In genomic region chr16:21646721-21647561, GRCh38 we compare ENCODE assay signal across 8 cellular contexts. TPM values are rescaled to one million over a fixed set of nuclear protein-coding genes. Genes with fewer than 3 reads are reported as not detected.
DNase-seq lines count a peak whose midpoint lies in the region; ATAC-seq and TF ChIP-seq lines count a peak whose summit lies in the region.

No MANE protein-coding gene starts in this region.

- no peak overlapping the region for H3K4me3 Mint-ChIP-seq in nephron progenitor cell
- no peak overlapping the region for H3K4me3 Mint-ChIP-seq in HFFc6

- no peak overlapping the region for H3K4me3 ChIP-seq in MM.1S (ENCODE audit: low read length)

- H3K27ac ChIP-seq in MM.1S (ENCODE audit: low read length) = no peak overlapping the region

- ATAC-seq in GM19455 (IDR thresholded peaks at IDR 0.05; ENCODE audit: unreplicated experiment) (peak; percentile 84), HG03342 (IDR thresholded peaks at IDR 0.05; ENCODE audit: unreplicated experiment) (peak; percentile 84)

- H3K9me3 ChIP-seq in MM.1S (replicated peaks; ENCODE audit: insufficient read depth, low read length) = no peaks in the 10 kb centered on the region

- H2AFZ ChIP-seq in MM.1S (ENCODE audit: low read length) = no peak overlapping the region

- H3K9ac ChIP-seq in MM.1S (ENCODE audit: low read length) = no peak overlapping the region

- H3F3A ChIP-seq in MM.1S (ENCODE audit: insufficient read depth, low read length) = peaks cover 12% of the 10 kb centered on the region

- H3K4me1 Mint-ChIP-seq in nephron progenitor cell (peaks cover 9% of the 10 kb centered on the region), HFFc6 (ENCODE audit: low read depth) (peaks cover 19% of the 10 kb centered on the region)

- H3K36me3 Mint-ChIP-seq in nephron progenitor cell (ENCODE audit: low read depth) (peaks cover 8% of the 10 kb centered on the region), HFFc6 (ENCODE audit: low read depth) (no peaks in the 10 kb centered on the region; the same call in 1 of the 2 replicates)

- peaks cover 20% of the 10 kb centered on the region for H3K4me1 ChIP-seq in MM.1S (ENCODE audit: low read length)

- TF ChIP-seq CTCF in nephron progenitor cell (IDR thresholded peaks at IDR 0.05) = no peak
- no peak for TF ChIP-seq CTCF in HFFc6 (IDR thresholded peaks at IDR 0.05)
- no peak for TF ChIP-seq CTCF in MM.1S (IDR thresholded peaks at IDR 0.05; ENCODE audit: low read length)

- H3K36me3 ChIP-seq in MM.1S (replicated peaks; ENCODE audit: insufficient read depth, low read length) = no peaks in the 10 kb centered on the region

- DNase-seq in activated CD8-positive, alpha-beta memory T cell treated with anti-CD3 and anti-CD28 coated beads, Interleukin-2, amount 50 U/mL, for 24 hours (ENCODE audit: extremely low read depth) = peak; percentile 50
- DNase-seq in nephron progenitor cell (no peak), HFFc6 (no peak), NCI-H2227 treated with DMSO at 0.1 percent for 48 hours (lab: John Stamatoyannopoulos, UW) (no peak), MM.1S (no peak), NCI-H510A treated with DMSO at 0.1 percent for 48 hours (lab: John Stamatoyannopoulos, UW) (no peak)

- no peaks in the 10 kb centered on the region for H3K9me2 ChIP-seq in MM.1S (replicated peaks; ENCODE audit: insufficient read depth, low read length)

- no peaks in the 10 kb centered on the region for H3K27me3 ChIP-seq in MM.1S (replicated peaks; ENCODE audit: insufficient read depth, low read length)

- no peaks in the 10 kb centered on the region for H3K9me3 Mint-ChIP-seq in nephron progenitor cell
- no peaks in the 10 kb centered on the region for H3K9me3 Mint-ChIP-seq in HFFc6

- no peaks in the 10 kb centered on the region for H3K27me3 Mint-ChIP-seq in nephron progenitor cell (ENCODE audit: low read depth, poor library complexity)
- no peaks in the 10 kb centered on the region; the same call in 1 of the 2 replicates for H3K27me3 Mint-ChIP-seq in HFFc6 (ENCODE audit: insufficient read depth)

- H3K4me2 ChIP-seq in MM.1S (ENCODE audit: low read depth, low read length) = no peak overlapping the region

- peaks cover 27% of the 10 kb centered on the region for H3K79me2 ChIP-seq in MM.1S (ENCODE audit: low read length)

- no peaks in the 10 kb centered on the region for H4K20me1 ChIP-seq in MM.1S (ENCODE audit: insufficient read depth, low read length)

- peak overlapping the region; percentile 19 for H3K27ac Mint-ChIP-seq in nephron progenitor cell
- no peak overlapping the region for H3K27ac Mint-ChIP-seq in HFFc6

RNA-seq across cellular contexts. Expression of gene IGSF6, which starts 5.5 kb away (rescaled TPM):
- total RNA-seq in HFFc6 (2021; fragmentation: NEBNext Ultra II Directional; extraction: Animal tissue kit (Norgen Biotek cat#: 25700)) = not detected

RNA-seq across cellular contexts. Expression of gene OTOA, which starts 16.8 kb away (rescaled TPM):
- total RNA-seq in HFFc6 (2021; fragmentation: NEBNext Ultra II Directional; extraction: Animal tissue kit (Norgen Biotek cat#: 25700)) = not detected

RNA-seq across cellular contexts. Expression of gene METTL9, which starts 47.6 kb away (rescaled TPM):
- total RNA-seq in HFFc6 (2021; fragmentation: NEBNext Ultra II Directional; extraction: Animal tissue kit (Norgen Biotek cat#: 25700)) = 100 to 1,000 TPM; 147 to 176 (median 151) TPM
